In genomic region chr2:111119847-111120252, GRCh38 we compare ENCODE assay signal across 1 cellular context.
TF ChIP-seq lines count a peak whose summit lies in the region.

No MANE protein-coding gene starts in this region.

TF ChIP-seq in IMR-90, 13 proteins besides CTCF, POLR2A, EP300 and RAD21 (continued from another document):
- TF ChIP-seq, protein P1, sequence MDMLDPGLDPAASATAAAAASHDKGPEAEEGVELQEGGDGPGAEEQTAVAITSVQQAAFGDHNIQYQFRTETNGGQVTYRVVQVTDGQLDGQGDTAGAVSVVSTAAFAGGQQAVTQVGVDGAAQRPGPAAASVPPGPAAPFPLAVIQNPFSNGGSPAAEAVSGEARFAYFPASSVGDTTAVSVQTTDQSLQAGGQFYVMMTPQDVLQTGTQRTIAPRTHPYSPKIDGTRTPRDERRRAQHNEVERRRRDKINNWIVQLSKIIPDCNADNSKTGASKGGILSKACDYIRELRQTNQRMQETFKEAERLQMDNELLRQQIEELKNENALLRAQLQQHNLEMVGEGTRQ (IDR thresholded peaks at IDR 0.05; ENCODE audit: low read depth, low read length): no peak
- TF ChIP-seq FOS (IDR thresholded peaks at IDR 0.05; ENCODE audit: low read depth, low read length) (no peak), MXI1 (IDR thresholded peaks at IDR 0.05; ENCODE audit: borderline replicate concordance, low read depth, low read length) (no peak), MAZ (IDR thresholded peaks at IDR 0.05; ENCODE audit: borderline replicate concordance, low read depth, low read length) (no peak), BHLHE40 (IDR thresholded peaks at IDR 0.05; ENCODE audit: low read depth, low read length) (no peak), ELK1 (IDR thresholded peaks at IDR 0.05; ENCODE audit: borderline replicate concordance, low read depth, low read length) (no peak)
